In genomic region chr7:25179325-25179724, GRCh38 we compare ENCODE assay signal across 1 cellular context.
TF ChIP-seq lines count a peak whose summit lies in the region.

No MANE protein-coding gene starts in this region.

TF ChIP-seq in GM23338, 12 proteins besides CTCF, POLR2A, EP300 and RAD21 (continued from another document):
- TF ChIP-seq, protein P1, sequence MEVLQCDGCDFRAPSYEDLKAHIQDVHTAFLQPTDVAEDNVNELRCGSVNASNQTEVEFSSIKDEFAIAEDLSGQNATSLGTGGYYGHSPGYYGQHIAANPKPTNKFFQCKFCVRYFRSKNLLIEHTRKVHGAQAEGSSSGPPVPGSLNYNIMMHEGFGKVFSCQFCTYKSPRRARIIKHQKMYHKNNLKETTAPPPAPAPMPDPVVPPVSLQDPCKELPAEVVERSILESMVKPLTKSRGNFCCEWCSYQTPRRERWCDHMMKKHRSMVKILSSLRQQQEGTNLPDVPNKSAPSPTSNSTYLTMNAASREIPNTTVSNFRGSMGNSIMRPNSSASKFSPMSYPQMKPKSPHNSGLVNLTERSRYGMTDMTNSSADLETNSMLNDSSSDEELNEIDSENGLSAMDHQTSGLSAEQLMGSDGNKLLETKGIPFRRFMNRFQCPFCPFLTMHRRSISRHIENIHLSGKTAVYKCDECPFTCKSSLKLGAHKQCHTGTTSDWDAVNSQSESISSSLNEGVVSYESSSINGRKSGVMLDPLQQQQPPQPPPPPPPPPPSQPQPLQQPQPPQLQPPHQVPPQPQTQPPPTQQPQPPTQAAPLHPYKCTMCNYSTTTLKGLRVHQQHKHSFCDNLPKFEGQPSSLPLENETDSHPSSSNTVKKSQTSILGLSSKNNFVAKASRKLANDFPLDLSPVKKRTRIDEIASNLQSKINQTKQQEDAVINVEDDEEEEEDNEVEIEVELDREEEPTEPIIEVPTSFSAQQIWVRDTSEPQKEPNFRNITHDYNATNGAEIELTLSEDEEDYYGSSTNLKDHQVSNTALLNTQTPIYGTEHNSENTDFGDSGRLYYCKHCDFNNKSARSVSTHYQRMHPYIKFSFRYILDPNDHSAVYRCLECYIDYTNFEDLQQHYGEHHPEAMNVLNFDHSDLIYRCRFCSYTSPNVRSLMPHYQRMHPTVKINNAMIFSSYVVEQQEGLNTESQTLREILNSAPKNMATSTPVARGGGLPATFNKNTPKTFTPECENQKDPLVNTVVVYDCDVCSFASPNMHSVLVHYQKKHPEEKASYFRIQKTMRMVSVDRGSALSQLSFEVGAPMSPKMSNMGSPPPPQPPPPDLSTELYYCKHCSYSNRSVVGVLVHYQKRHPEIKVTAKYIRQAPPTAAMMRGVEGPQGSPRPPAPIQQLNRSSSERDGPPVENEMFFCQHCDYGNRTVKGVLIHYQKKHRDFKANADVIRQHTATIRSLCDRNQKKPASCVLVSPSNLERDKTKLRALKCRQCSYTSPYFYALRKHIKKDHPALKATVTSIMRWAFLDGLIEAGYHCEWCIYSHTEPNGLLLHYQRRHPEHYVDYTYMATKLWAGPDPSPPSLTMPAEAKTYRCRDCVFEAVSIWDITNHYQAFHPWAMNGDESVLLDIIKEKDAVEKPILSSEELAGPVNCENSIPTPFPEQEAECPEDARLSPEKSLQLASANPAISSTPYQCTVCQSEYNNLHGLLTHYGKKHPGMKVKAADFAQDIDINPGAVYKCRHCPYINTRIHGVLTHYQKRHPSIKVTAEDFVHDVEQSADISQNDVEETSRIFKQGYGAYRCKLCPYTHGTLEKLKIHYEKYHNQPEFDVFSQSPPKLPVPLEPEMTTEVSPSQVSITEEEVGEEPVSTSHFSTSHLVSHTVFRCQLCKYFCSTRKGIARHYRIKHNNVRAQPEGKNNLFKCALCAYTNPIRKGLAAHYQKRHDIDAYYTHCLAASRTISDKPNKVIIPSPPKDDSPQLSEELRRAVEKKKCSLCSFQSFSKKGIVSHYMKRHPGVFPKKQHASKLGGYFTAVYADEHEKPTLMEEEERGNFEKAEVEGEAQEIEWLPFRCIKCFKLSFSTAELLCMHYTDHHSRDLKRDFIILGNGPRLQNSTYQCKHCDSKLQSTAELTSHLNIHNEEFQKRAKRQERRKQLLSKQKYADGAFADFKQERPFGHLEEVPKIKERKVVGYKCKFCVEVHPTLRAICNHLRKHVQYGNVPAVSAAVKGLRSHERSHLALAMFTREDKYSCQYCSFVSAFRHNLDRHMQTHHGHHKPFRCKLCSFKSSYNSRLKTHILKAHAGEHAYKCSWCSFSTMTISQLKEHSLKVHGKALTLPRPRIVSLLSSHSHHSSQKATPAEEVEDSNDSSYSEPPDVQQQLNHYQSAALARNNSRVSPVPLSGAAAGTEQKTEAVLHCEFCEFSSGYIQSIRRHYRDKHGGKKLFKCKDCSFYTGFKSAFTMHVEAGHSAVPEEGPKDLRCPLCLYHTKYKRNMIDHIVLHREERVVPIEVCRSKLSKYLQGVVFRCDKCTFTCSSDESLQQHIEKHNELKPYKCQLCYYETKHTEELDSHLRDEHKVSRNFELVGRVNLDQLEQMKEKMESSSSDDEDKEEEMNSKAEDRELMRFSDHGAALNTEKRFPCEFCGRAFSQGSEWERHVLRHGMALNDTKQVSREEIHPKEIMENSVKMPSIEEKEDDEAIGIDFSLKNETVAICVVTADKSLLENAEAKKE (CRISPR knock-in tag; IDR thresholded peaks at IDR 0.05) = no peak
- TF ChIP-seq NANOG (IDR thresholded peaks at IDR 0.05; ENCODE audit: borderline replicate concordance) (no peak), ZNF114 (CRISPR knock-in tag; IDR thresholded peaks at IDR 0.05) (no peak), EZH2 (IDR thresholded peaks at IDR 0.05; ENCODE audit: low read depth, unreplicated experiment) (no peak)
